Comparison of ENCODE assay signal across 16 cellular contexts in genomic region chr21:35779690-35780570, GRCh38.
DNase-seq lines count a peak whose midpoint lies in the region; ATAC-seq and TF ChIP-seq lines count a peak whose summit lies in the region.
"Had no signal": no experiment of that assay in that cellular context is flagged by ENCODE, and none has a peak within 500 bp of the region (broad histone marks: within the 10 kb centered on the region; RNA-seq: fewer than 3 reads in every experiment).

No MANE protein-coding gene starts in this region.

- intact Hi-C loops in posterior vena cava (cut with DNase I), result no loop called here

- CTCF ChIA-PET in AG04450 (lab: Charles Lee), result no interaction called here

- TF ChIP-seq CTCF in AG04450 (IDR thresholded peaks at IDR 0.05; ENCODE audit: low read depth, low read length) (no peak), HFF-Myc (IDR thresholded peaks at IDR 0.05; ENCODE audit: low read depth, low read length, missing control alignments) (no peak)

- H3K9ac ChIP-seq in adipocyte (ENCODE audit: low read length), result no peak overlapping the region

- H3K4me1 ChIP-seq in adipocyte (ENCODE audit: control insufficient read depth, insufficient read depth, low read length), result peaks cover 17% of the 10 kb centered on the region

- H3K27ac Mint-ChIP-seq in naive thymus-derived CD8-positive, alpha-beta T cell, result no peak overlapping the region
- H3K27ac Mint-ChIP-seq: activated CD4-positive, alpha-beta memory T cell treated with anti-CD3 and anti-CD28 coated beads for 36 hours; activated naive CD4-positive, alpha-beta T cell treated with anti-CD3 and anti-CD28 coated beads, Interleukin-2, amount 50 U/mL, for 24 hours had no signal

- H3K4me1 Mint-ChIP-seq in naive thymus-derived CD8-positive, alpha-beta T cell, result no peaks in the 10 kb centered on the region
- H3K4me1 Mint-ChIP-seq: naive B cell had no signal

- no peak for ATAC-seq in HG03442 (IDR thresholded peaks at IDR 0.05; ENCODE audit: unreplicated experiment)
- no peak for ATAC-seq in naive thymus-derived CD8-positive, alpha-beta T cell

- H3K36me3 Mint-ChIP-seq in naive thymus-derived CD8-positive, alpha-beta T cell, result no peaks in the 10 kb centered on the region
- H3K36me3 Mint-ChIP-seq: activated CD4-positive, alpha-beta memory T cell treated with anti-CD3 and anti-CD28 coated beads for 36 hours; activated naive CD4-positive, alpha-beta T cell treated with anti-CD3 and anti-CD28 coated beads, Interleukin-2, amount 50 U/mL, for 24 hours; naive B cell had no signal

- POLR2A ChIA-PET in AG04450 (lab: Yijun Ruan, JAX), result no interaction called here
- POLR2A ChIA-PET in naive thymus-derived CD8-positive, alpha-beta T cell (lab: Charles Lee), result no interaction called here

- H3K4me3 ChIP-seq in AG04450 (ENCODE audit: low read depth, low read length) (no peak overlapping the region), HFF-Myc (replicated peaks; ENCODE audit: low read depth, low read length) (no peak overlapping the region), adipocyte (ENCODE audit: low read length) (no peak overlapping the region)

- H3K27me3 Mint-ChIP-seq in naive thymus-derived CD8-positive, alpha-beta T cell, result peaks cover 3 to 10% (median 4%) of the 10 kb centered on the region in 5 donors

- DNase-seq in AG04450 (ENCODE audit: low read depth, low spot score) (peak; percentile 38), HFF-Myc (ENCODE audit: extremely low read depth, low read depth) (peak; percentile 40), adipocyte (ENCODE audit: low read depth) (peak; percentile 66), glomerular visceral epithelial cell (ENCODE audit: extremely low spot score) (peak; percentile 98), activated gamma-delta T cell (lab: John Stamatoyannopoulos, UW) (no peak), posterior vena cava (ENCODE audit: low spot score) (no peak)
- DNase-seq in naive thymus-derived CD8-positive, alpha-beta T cell, result no peak
- DNase-seq: activated CD4-positive, alpha-beta memory T cell treated with anti-CD3 and anti-CD28 coated beads for 36 hours; effector CD4-positive, alpha-beta T cell; naive B cell; NCI-H1436 treated with DMSO at 0.1 percent for 48 hours; stimulated activated naive CD4-positive, alpha-beta T cell; T-helper 1 cell had no signal

- H3K9me3 ChIP-seq in AG04450 (ENCODE audit: control insufficient read depth, insufficient read depth, low read length) (peaks cover 3% of the 10 kb centered on the region; the same call in 1 of the 2 replicates), adipocyte (ENCODE audit: control insufficient read depth, low read length) (peaks cover 3% of the 10 kb centered on the region)

- H3K27ac ChIP-seq in AG04450 (ENCODE audit: low read depth, low read length), result peak overlapping the region; percentile 55
- H3K27ac ChIP-seq: C4-2B had no signal

- H3K9me3 Mint-ChIP-seq in naive thymus-derived CD8-positive, alpha-beta T cell, result no peaks in the 10 kb centered on the region
- H3K9me3 Mint-ChIP-seq: activated CD4-positive, alpha-beta memory T cell treated with anti-CD3 and anti-CD28 coated beads for 36 hours; activated naive CD4-positive, alpha-beta T cell treated with anti-CD3 and anti-CD28 coated beads, Interleukin-2, amount 50 U/mL, for 24 hours had no signal

- no peaks in the 10 kb centered on the region for H3K36me3 ChIP-seq in adipocyte (ENCODE audit: control insufficient read depth, insufficient read depth, low read length, severe bottlenecking)

- H3K4me3 Mint-ChIP-seq in naive thymus-derived CD8-positive, alpha-beta T cell, result no peak overlapping the region
- H3K4me3 Mint-ChIP-seq: activated CD4-positive, alpha-beta memory T cell treated with anti-CD3 and anti-CD28 coated beads for 36 hours; activated naive CD4-positive, alpha-beta T cell treated with anti-CD3 and anti-CD28 coated beads, Interleukin-2, amount 50 U/mL, for 24 hours; naive B cell had no signal

- H3K27me3 ChIP-seq in AG04450 (ENCODE audit: control insufficient read depth, insufficient read depth, low read length), result no peaks in the 10 kb centered on the region
- H3K27me3 ChIP-seq in adipocyte (replicated peaks; ENCODE audit: control insufficient read depth, insufficient read depth, low read length), result no peaks in the 10 kb centered on the region

Comparison
In these comparisons a context has a peak if more than half of its experiments do, and no peak if none do; other contexts are left out.
1. DNase-seq: peak in AG04450 (single experiment), HFF-Myc (single experiment), adipocyte (single experiment) and glomerular visceral epithelial cell (single experiment); none in activated gamma-delta T cell (single experiment), naive thymus-derived CD8-positive, alpha-beta T cell (0 of 10) and posterior vena cava (single experiment).